In genomic region chr3:188633206-188633605, GRCh38 we compare ENCODE assay signal across 14 cellular contexts.
"Had no signal": no experiment of that assay in that cellular context is flagged by ENCODE, and none has a peak within 500 bp of the region (broad histone marks: within the 10 kb centered on the region; RNA-seq: fewer than 3 reads in every experiment).

No MANE protein-coding gene starts in this region.

- H3K27ac ChIP-seq: hepatocyte, lower lobe of right lung, parathyroid adenoma, spleen, upper lobe of left lung had no signal

- H3K4me1 Mint-ChIP-seq: activated B cell treated with CpG ODN at 0.5 μM for 24 hours; activated CD4-positive, alpha-beta T cell treated with anti-CD3 and anti-CD28 coated beads, Interleukin-2, amount 10 ng/mL, durations not matched to agents 7 days and 5 days; activated naive CD4-positive, alpha-beta T cell treated with anti-CD3 and anti-CD28 coated beads, Interleukin-2, amount 10 ng/mL, durations not matched to agents 7 days and 5 days had no signal

- H3K4me3 ChIP-seq: hepatocyte, lower lobe of right lung, spleen, upper lobe of left lung had no signal

- H3K27me3 Mint-ChIP-seq: activated B cell treated with CpG ODN at 0.5 μM for 24 hours; activated CD4-positive, alpha-beta T cell treated with anti-CD3 and anti-CD28 coated beads, Interleukin-2, amount 10 ng/mL, durations not matched to agents 7 days and 5 days; activated naive CD4-positive, alpha-beta T cell treated with anti-CD3 and anti-CD28 coated beads, Interleukin-2, amount 10 ng/mL, durations not matched to agents 7 days and 5 days; naive B cell; T-helper 17 cell had no signal

- H3K27me3 ChIP-seq: hepatocyte, spleen, upper lobe of left lung had no signal

- H3K9me3 ChIP-seq: lower lobe of right lung, spleen, upper lobe of left lung had no signal

- ATAC-seq: lower lobe of right lung, T-helper 17 cell had no signal

- H3K27ac Mint-ChIP-seq: activated B cell treated with CpG ODN at 0.5 μM for 24 hours; activated CD4-positive, alpha-beta T cell treated with anti-CD3 and anti-CD28 coated beads, Interleukin-2, amount 10 ng/mL, durations not matched to agents 7 days and 5 days; activated naive CD4-positive, alpha-beta T cell treated with anti-CD3 and anti-CD28 coated beads, Interleukin-2, amount 10 ng/mL, durations not matched to agents 7 days and 5 days; T-helper 17 cell had no signal

- H3K9ac ChIP-seq: parathyroid adenoma had no signal

- H2AFZ ChIP-seq: hepatocyte, parathyroid adenoma had no signal

- H3K4me1 ChIP-seq: parathyroid adenoma, spleen had no signal

- H3K4me3 Mint-ChIP-seq: activated B cell treated with CpG ODN at 0.5 μM for 24 hours; activated CD4-positive, alpha-beta T cell treated with anti-CD3 and anti-CD28 coated beads, Interleukin-2, amount 10 ng/mL, durations not matched to agents 7 days and 5 days; activated naive CD4-positive, alpha-beta T cell treated with anti-CD3 and anti-CD28 coated beads, Interleukin-2, amount 10 ng/mL, durations not matched to agents 7 days and 5 days; naive B cell; T-helper 17 cell had no signal

- DNase-seq: activated B cell treated with CpG ODN at 0.5 μM for 24 hours; activated CD4-positive, alpha-beta T cell treated with anti-CD3 and anti-CD28 coated beads, Interleukin-2, amount 10 ng/mL, durations not matched to agents 7 days and 5 days; activated CD8-positive, alpha-beta memory T cell treated with anti-CD3 and anti-CD28 coated beads for 24 hours; activated naive CD4-positive, alpha-beta T cell treated with anti-CD3 and anti-CD28 coated beads, Interleukin-2, amount 10 ng/mL, durations not matched to agents 7 days and 5 days; lower lobe of right lung; naive B cell; spleen; stimulated activated CD4-positive, alpha-beta T cell treated with anti-CD3 and anti-CD28 coated beads, Interleukin-2, amount 100 ng/mL, for 24 hours; stimulated activated naive CD4-positive, alpha-beta T cell; substantia nigra; T-helper 17 cell; upper lobe of left lung had no signal

- H3K4me2 ChIP-seq: hepatocyte had no signal

- H3K79me2 ChIP-seq: hepatocyte, parathyroid adenoma had no signal

- H3K36me3 ChIP-seq: lower lobe of right lung, upper lobe of left lung had no signal

- H3K36me3 Mint-ChIP-seq: naive B cell had no signal
